In the genomic region with DNA sequence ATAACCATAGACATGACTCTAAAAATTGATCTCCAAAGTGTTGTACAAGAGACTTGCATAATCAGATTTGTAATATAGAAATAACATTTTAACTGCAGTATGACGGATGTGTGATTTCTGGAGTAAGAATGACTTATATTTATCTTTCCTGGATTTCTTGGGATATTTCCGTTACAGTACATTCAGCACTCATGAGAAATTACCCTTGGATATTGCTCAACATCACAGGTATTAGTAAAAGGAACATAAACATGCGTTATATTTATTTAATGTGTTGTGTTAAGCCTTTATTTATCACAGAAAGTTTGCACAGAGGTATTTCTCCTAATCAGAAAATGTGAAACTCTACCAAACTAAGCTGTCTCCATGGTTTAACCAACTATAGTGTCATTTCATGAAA, we compare ENCODE assay signal across 25 cellular contexts.
"Had no signal": no experiment of that assay in that cellular context is flagged by ENCODE, and none has a peak within 500 bp of the region (broad histone marks: within the 10 kb centered on the region; RNA-seq: fewer than 3 reads in every experiment).

No MANE protein-coding gene starts in this region.

- H3K36me3 ChIP-seq: neural progenitor cell, pancreas, right lobe of liver, sigmoid colon, suprapubic skin, tibial artery, transverse colon, upper lobe of right lung, uterus had no signal

- H3K4me1 ChIP-seq: neural progenitor cell, pancreas, psoas muscle, right lobe of liver, sigmoid colon, suprapubic skin, testis, tibial artery, transverse colon, upper lobe of right lung, uterus had no signal

- DNase-seq: naive thymus-derived CD4-positive, alpha-beta T cell; natural killer cell; occipital lobe; pancreas; psoas muscle; right cardiac atrium; right lobe of liver; sigmoid colon; small intestine; stimulated activated CD4-positive, alpha-beta T cell treated with anti-CD3 and anti-CD28 coated beads, Interleukin-15, amount 100 ng/mL, for 24 hours; stimulated activated CD4-positive, alpha-beta T cell treated with anti-CD3 and anti-CD28 coated beads, Interleukin-4, amount 100 ng/mL, for 1 hour; stimulated activated CD4-positive, alpha-beta T cell treated with anti-CD3 and anti-CD28 coated beads, Interleukin-4, amount 100 ng/mL, for 4 hours; stimulated activated CD8-positive, alpha-beta memory T cell treated with anti-CD3 and anti-CD28 coated beads, Interleukin-4, amount 100 ng/mL, for 48 hours; stimulated activated naive CD4-positive, alpha-beta T cell; stimulated activated naive CD8-positive, alpha-beta T cell treated with anti-CD3 and anti-CD28 coated beads, Interleukin-15, amount 100 ng/mL, for 72 hours; stimulated activated naive CD8-positive, alpha-beta T cell treated with anti-CD3 and anti-CD28 coated beads, Interleukin-15, Interleukin-2, amounts not matched to agents 100 U/mL and 50 U/mL, for 24 hours; substantia nigra; testis; tibial artery; transverse colon; upper lobe of right lung; uterus had no signal

- H3K9me3 ChIP-seq: pancreas, psoas muscle, right lobe of liver, suprapubic skin, testis, tibial artery, transverse colon, upper lobe of right lung, uterus had no signal

- H3K4me2 ChIP-seq: neural progenitor cell had no signal

- H3K4me3 ChIP-seq: neural progenitor cell, pancreas, psoas muscle, right lobe of liver, sigmoid colon, suprapubic skin, testis, tibial artery, transverse colon, upper lobe of right lung, uterus had no signal

- ATAC-seq: naive thymus-derived CD4-positive, alpha-beta T cell; natural killer cell; pancreas; psoas muscle; right cardiac atrium; right lobe of liver; stimulated activated memory B cell treated with anti-CD40 and anti-IgM and Interleukin-4, amounts not matched to agents 10 μg/mL and 1 μg/mL and 100 μg/mL, for 72 hours; stimulated activated naive CD8-positive, alpha-beta T cell treated with anti-CD3 and anti-CD28 coated beads, Interleukin-15, amount 100 ng/mL, for 72 hours; stimulated activated naive CD8-positive, alpha-beta T cell treated with anti-CD3 and anti-CD28 coated beads, Interleukin-15, Interleukin-2, amounts not matched to agents 100 U/mL and 50 U/mL, for 24 hours; upper lobe of right lung had no signal

- H3K9ac ChIP-seq: neural progenitor cell had no signal

- H3K27ac ChIP-seq: neural progenitor cell, pancreas, psoas muscle, right lobe of liver, sigmoid colon, suprapubic skin, testis, tibial artery, transverse colon, upper lobe of right lung, uterus had no signal

- H3K27me3 ChIP-seq: neural progenitor cell, pancreas, right lobe of liver, sigmoid colon, suprapubic skin, testis, tibial artery, transverse colon, upper lobe of right lung, uterus had no signal

- H2AFZ ChIP-seq: neural progenitor cell had no signal
